ENCODE assay signal across 7 cellular contexts in genomic region chr1:228081578-228082259, GRCh38. TPM values are rescaled to one million over a fixed set of nuclear protein-coding genes. Genes with fewer than 3 reads are reported as not detected.
DNase-seq lines count a peak whose midpoint lies in the region; ATAC-seq and TF ChIP-seq lines count a peak whose summit lies in the region.

No MANE protein-coding gene starts in this region.

- H4K20me1 ChIP-seq in mammary epithelial cell (ENCODE audit: insufficient read depth, low read length): peaks cover 24% of the 10 kb centered on the region

- H3K9ac ChIP-seq in mammary epithelial cell (ENCODE audit: insufficient read depth, low read length): peak overlapping the region; percentile 76

- H3K4me3 Mint-ChIP-seq in type B pancreatic cell: peak overlapping the region; percentile 85

- H3K27me3 ChIP-seq in H7 (ENCODE audit: control insufficient read depth, insufficient read depth, low read length) (peaks cover 19% of the 10 kb centered on the region), mammary epithelial cell (ENCODE audit: insufficient read depth, low read length) (no peaks in the 10 kb centered on the region), right lobe of liver (no peaks in the 10 kb centered on the region)

- peaks cover 24% of the 10 kb centered on the region for H3K4me1 Mint-ChIP-seq in type B pancreatic cell (ENCODE audit: unreplicated experiment)

- peak; percentile 32 for ATAC-seq in GM18505 (IDR thresholded peaks at IDR 0.05; ENCODE audit: unreplicated experiment)
- ATAC-seq in right lobe of liver: peak in 3 of 4 donors; percentile 2 to 25 (median 5)

- no peaks in the 10 kb centered on the region; the same call in 1 of the 2 replicates for H3K36me3 ChIP-seq in H7 (replicated peaks; ENCODE audit: control insufficient read depth, insufficient read depth, low read length)
- H3K36me3 ChIP-seq in mammary epithelial cell (ENCODE audit: insufficient read depth, low read length): peaks cover 2% of the 10 kb centered on the region
- no peaks in the 10 kb centered on the region for H3K36me3 ChIP-seq in right lobe of liver

- H3K4me2 ChIP-seq in mammary epithelial cell (ENCODE audit: insufficient read depth, low read depth, low read length): peak overlapping the region; percentile 96

- dilution Hi-C loops in mammary epithelial cell (cut with HindIII; ENCODE audit: low sequenced_read_pairs): no loop called here

- H3K79me2 ChIP-seq in mammary epithelial cell (ENCODE audit: insufficient read depth, low read length): peaks cover 71% of the 10 kb centered on the region

- in situ Hi-C loops in mammary epithelial cell (cut with MboI; ENCODE audit: low sequenced_read_pairs in 2 of 2): loop anchor here in 1 of 2 donors (10.0 kb wide), 1 partner anchor 77 kb away; the partner anchor contains the start of gene WNT3A

- peak overlapping the region; percentile 93 for H2AFZ ChIP-seq in mammary epithelial cell (ENCODE audit: low read depth, low read length)

- TF ChIP-seq POLR2A in GM18505 (IDR thresholded peaks at IDR 0.05; ENCODE audit: borderline replicate concordance, extremely low read depth, insufficient read depth, insufficient read length) (no peak), NB4 (IDR thresholded peaks at IDR 0.05; ENCODE audit: extremely low read depth, insufficient read length) (no peak), right lobe of liver (IDR thresholded peaks at IDR 0.05) (no peak)

- TF ChIP-seq CTCF in NB4 (IDR thresholded peaks at IDR 0.05; ENCODE audit: low read depth, low read length) (no peak), mammary epithelial cell (conservative IDR thresholded peaks at IDR 0.05 in 1 of 2, IDR thresholded peaks at IDR 0.05 in 1 of 2; ENCODE audit: extremely low read depth in 1 of 2, insufficient read depth in 1 of 2, low read depth in 1 of 2, low read length in 2 of 2) (no peak), right lobe of liver (IDR thresholded peaks at IDR 0.05) (no peak), type B pancreatic cell (conservative IDR thresholded peaks at IDR 0.05) (no peak)

- H3K27ac ChIP-seq in mammary epithelial cell (ENCODE audit: insufficient read depth, low read depth, low read length) (peak overlapping the region; percentile 66), right lobe of liver (peak overlapping the region; percentile 100)

- no peaks in the 10 kb centered on the region for H3K9me3 Mint-ChIP-seq in type B pancreatic cell

- H3K36me3 Mint-ChIP-seq in type B pancreatic cell: no peaks in the 10 kb centered on the region

- peak overlapping the region; percentile 100 for H3K4me3 ChIP-seq in H7 (ENCODE audit: insufficient read depth, low read depth, low read length)
- H3K4me3 ChIP-seq in NB4 (ENCODE audit: low read depth, low read length): peak overlapping the region; percentile 83
- H3K4me3 ChIP-seq in mammary epithelial cell (replicated peaks in 1 of 3; ENCODE audit: insufficient read depth in 1 of 3, low read depth in 2 of 3, low read length in 3 of 3): peak overlapping the region; percentile 92 to 93 (median 92)
- H3K4me3 ChIP-seq in right lobe of liver: peak overlapping the region; percentile 82 to 99 (median 98)

- no TSS peak for BruUV-seq in mammary epithelial cell (replicated peaks; lab: Mats Ljungman, UMichigan)

- H3K27ac Mint-ChIP-seq in type B pancreatic cell: peak overlapping the region; percentile 77

- H3K27me3 Mint-ChIP-seq in type B pancreatic cell: peaks cover 4% of the 10 kb centered on the region

- intact Hi-C loops in mammary epithelial cell (cut with micrococcal nuclease): no loop called here
- intact Hi-C loops in right lobe of liver (cut with DNase I): no loop called here

- H3K9me3 ChIP-seq in mammary epithelial cell (replicated peaks; ENCODE audit: insufficient read depth, low read length) (no peaks in the 10 kb centered on the region), right lobe of liver (no peaks in the 10 kb centered on the region)

- WGBS in mammary epithelial cell (ENCODE audit: low coverage, missing lambda C conversion rate): 15% methylated on average over 24 of the region's 37 CpGs
- WGBS in right lobe of liver (ENCODE audit: insufficient coverage, low coverage, low lambda C conversion rate, missing lambda C conversion rate): 18% methylated on average over 8 of the region's 37 CpGs

- DNase-seq in H7 (peak; percentile 89), NB4 (ENCODE audit: low read depth) (peak; percentile 56), mammary epithelial cell (no peak), right lobe of liver (peak; percentile 29 to 63 (median 55)), type B pancreatic cell (ENCODE audit: extremely low spot score, unreplicated experiment) (no peak), NCI-H345 treated with DMSO at 0.1 percent for 48 hours (lab: John Stamatoyannopoulos, UW; ENCODE audit: unreplicated experiment) (no peak)

- CTCF ChIA-PET in mammary epithelial cell (lab: Charles Lee; ENCODE audit: low non-redundant PET): no interaction called here

- H3K4me1 ChIP-seq in mammary epithelial cell (ENCODE audit: insufficient read depth, low read length) (peaks cover 35% of the 10 kb centered on the region), right lobe of liver (peaks cover 0 to 38% (median 17%) of the 10 kb centered on the region in 4 donors)

RNA-seq across cellular contexts. Expression of gene ARF1, which starts 0.8 kb away (rescaled TPM):
- 292 and 326 TPM in 2 replicates for total RNA-seq in H7 (2014; rRNA removed; shearing (Covaris generic))
- total RNA-seq in mammary epithelial cell (100 to 1,000 TPM; 327 to 372 TPM), right lobe of liver (100 to 1,000 TPM; 143 to 261 (median 193) TPM), type B pancreatic cell (ENCODE audit: low replicate concordance) (288 and 401 TPM in 2 replicates)
- polyA plus RNA-seq in mammary epithelial cell: 595 TPM
- polyA minus RNA-seq in mammary epithelial cell: 273 TPM

RNA-seq across cellular contexts. Expression of gene C1orf35, which starts 21.4 kb away (rescaled TPM):
- total RNA-seq in H7 (2014; rRNA removed; shearing (Covaris generic)): 38.9 and 45.7 TPM in 2 replicates
- total RNA-seq in mammary epithelial cell (10 to 100 TPM in 1 of 2 donors, 1 to 10 TPM in 1; 5.7 to 19.6 TPM), right lobe of liver (1 to 10 TPM; 3.4 to 6.3 (median 5.2) TPM), type B pancreatic cell (ENCODE audit: low replicate concordance) (16.9 and 23.3 TPM in 2 replicates)
- polyA plus RNA-seq in mammary epithelial cell: 14.5 TPM
- 9.7 TPM for polyA minus RNA-seq in mammary epithelial cell

RNA-seq across cellular contexts. Expression of gene MRPL55, which starts 27.4 kb away (rescaled TPM):
- 109 and 172 TPM in 2 replicates for total RNA-seq in H7 (2014; rRNA removed; shearing (Covaris generic))
- total RNA-seq in mammary epithelial cell: 10 to 100 TPM; 37.7 to 42.3 TPM
- 66.4 TPM for polyA plus RNA-seq in mammary epithelial cell
- 11.7 TPM for polyA minus RNA-seq in mammary epithelial cell
- total RNA-seq in right lobe of liver: 10 to 100 TPM; 24.2 to 75.9 (median 38.0) TPM
- total RNA-seq in type B pancreatic cell (ENCODE audit: low replicate concordance): 47.4 and 58.8 TPM in 2 replicates

RNA-seq across cellular contexts. Expression of gene GUK1, which starts 58.4 kb away (rescaled TPM):
- total RNA-seq in H7 (2014; rRNA removed; shearing (Covaris generic)): 216 and 224 TPM in 2 replicates
- total RNA-seq in mammary epithelial cell: 100 to 1,000 TPM; 229 to 242 TPM
- 461 TPM for polyA plus RNA-seq in mammary epithelial cell
- polyA minus RNA-seq in mammary epithelial cell: 86.1 TPM
- total RNA-seq in right lobe of liver: 100 to 1,000 TPM in 4 of 6 experiments, 10 to 100 TPM in 2; 78.0 to 235 (median 108) TPM
- total RNA-seq in type B pancreatic cell (ENCODE audit: low replicate concordance): 133 and 174 TPM in 2 replicates

Comparison
In these comparisons a context has a peak if more than half of its experiments do, and no peak if none do; other contexts are left out.
1. DNase-seq: peak in H7 (single experiment), NB4 (single experiment) and right lobe of liver (3 of 3); none in mammary epithelial cell (single experiment), type B pancreatic cell (single experiment) and NCI-H345 treated with DMSO at 0.1 percent for 48 hours (single experiment).
2. Peak in every context shown above with its lines, with median percentiles within 50 percentile points of each other: H3K4me3 ChIP-seq.